Comparison of ENCODE assay signal across 7 cellular contexts in genomic region chr15:34583399-34584320, GRCh38. TPM values are rescaled to one million over a fixed set of nuclear protein-coding genes. Genes with fewer than 3 reads are reported as not detected.
DNase-seq lines count a peak whose midpoint lies in the region; ATAC-seq, FAIRE-seq and TF ChIP-seq lines count a peak whose summit lies in the region.

GOLGA8B (minus strand) TSS chr15:34583651; CDS start chr15:34535912, 47,739 bp downstream.

- H4K20me1 ChIP-seq in keratinocyte (ENCODE audit: control insufficient read depth, extremely low read depth, insufficient read depth, low read length), result no peaks in the 10 kb centered on the region

- H3K9ac ChIP-seq in keratinocyte (ENCODE audit: control insufficient read depth, extremely low read depth, insufficient read depth, low read length), result peak within 1 kb of the TSS; percentile 79

- no peaks in the 10 kb centered on the region for H3K4me1 ChIP-seq in keratinocyte (ENCODE audit: control insufficient read depth, extremely low read depth, insufficient read depth, low read length)

- no peak for TF ChIP-seq CTCF in WTC11 (IDR thresholded peaks at IDR 0.05)
- no peak for TF ChIP-seq CTCF in keratinocyte (optimal IDR thresholded peaks at IDR 0.05 in 1 of 3, IDR thresholded peaks at IDR 0.05 in 1 of 3, conservative IDR thresholded peaks at IDR 0.05 in 1 of 3; ENCODE audit: extremely low read depth in 1 of 3, insufficient read depth in 2 of 3, low read length in 3 of 3)

- peaks cover 39% of the 10 kb centered on the region for H3K79me2 ChIP-seq in keratinocyte (ENCODE audit: control insufficient read depth, insufficient read depth, low read length)

- H3K36me3 ChIP-seq in keratinocyte (ENCODE audit: control insufficient read depth in 2 of 2, extremely low read depth in 1 of 2, insufficient read depth in 2 of 2, low read length in 2 of 2), result no peaks in the 10 kb centered on the region

- no peaks in the 10 kb centered on the region for H3K9me3 ChIP-seq in keratinocyte (ENCODE audit: control insufficient read depth, low read depth, low read length)

- H3K4me3 ChIP-seq in keratinocyte (ENCODE audit: control insufficient read depth in 2 of 3, extremely low read depth in 1 of 3, insufficient read depth in 2 of 3, low read depth in 1 of 3, low read length in 3 of 3), result peak within 1 kb of the TSS; percentile 74 to 87 (median 81)

- no peaks in the 10 kb centered on the region for H3K9me3 Mint-ChIP-seq in WTC11

- peak within 1 kb of the TSS; percentile 78 for H3K4me3 Mint-ChIP-seq in WTC11

- H3K36me3 Mint-ChIP-seq in WTC11, result no peaks in the 10 kb centered on the region

- H3K27me3 ChIP-seq in keratinocyte (ENCODE audit: control insufficient read depth, extremely low read depth, insufficient read depth, low read length), result no peaks in the 10 kb centered on the region

- peak within 1 kb of the TSS; percentile 94 for H3K4me2 ChIP-seq in keratinocyte (ENCODE audit: control insufficient read depth, extremely low read depth, insufficient read depth, low read depth, low read length)

- POLR2A ChIA-PET in WTC11 (lab: Charles Lee), result interaction anchor here (1.5 kb wide), 1 partner anchor 217 kb away, joined by 4 read pairs; the partner anchor contains the start of gene LPCAT4

- H3K27me3 Mint-ChIP-seq in WTC11 (ENCODE audit: low read depth), result peaks cover 19% of the 10 kb centered on the region

- ATAC-seq in HG02852 (IDR thresholded peaks at IDR 0.05; ENCODE audit: unreplicated experiment) (peak; percentile 70), WTC11 (peak; percentile 65)

- peaks cover 35% of the 10 kb centered on the region for H3K4me1 Mint-ChIP-seq in WTC11

- H3K27ac Mint-ChIP-seq in WTC11, result no peak within 1 kb of the TSS

- peak within 1 kb of the TSS; percentile 83 for H2AFZ ChIP-seq in keratinocyte (ENCODE audit: control insufficient read depth, low read length)

- dilution Hi-C loops in keratinocyte (cut with MboI; ENCODE audit: extremely low pct_ligation_motif_present, low sequenced_read_pairs), result no loop called here

- DNase-seq in GM18507 (ENCODE audit: extremely low spot score, insufficient read length, low read depth) (peak; percentile 76), NCI-H2081 treated with DMSO at 0.1 percent for 48 hours (lab: John Stamatoyannopoulos, UW) (peak; percentile 5), WTC11 (ENCODE audit: low spot score) (peak; percentile 75), caudate nucleus (lab: John Stamatoyannopoulos, UW) (peak in 52 of 61 donors; percentile 10 to 79 (median 48)), keratinocyte (ENCODE audit: low read depth, low spot score) (peak; percentile 35)
- peak; percentile 85 for DNase-seq in stimulated activated CD4-positive, alpha-beta T cell treated with anti-CD3 and anti-CD28 coated beads, Interleukin-15, amount 100 ng/mL, for 24 hours

- H3K27ac ChIP-seq in caudate nucleus (ENCODE audit: low read depth, low read length) (no peak within 1 kb of the TSS), keratinocyte (ENCODE audit: control insufficient read depth, insufficient read depth, low read length) (peak within 1 kb of the TSS; percentile 43)

- CTCF ChIA-PET in WTC11 (lab: Charles Lee), result interaction anchor here (0.6 to 2.1 kb wide), 5 partner anchors 217 to 474 kb away, joined by 3 to 13 read pairs (median 4); partner anchors contain the start of genes LPCAT4 and SLC12A6

- no peaks in the 10 kb centered on the region for H3K9me1 ChIP-seq in keratinocyte (ENCODE audit: control insufficient read depth, extremely low read depth, insufficient read depth, low read length)

- peak; percentile 24 for FAIRE-seq in GM18507 (lab: Jason Lieb, UNC)
- no peak for FAIRE-seq in keratinocyte (lab: Jason Lieb, UNC)

TF ChIP-seq in WTC11, 78 proteins besides CTCF, POLR2A, EP300 and RAD21 (continues in another document):
- no peak for TF ChIP-seq CDX4 (CRISPR knock-in tag; IDR thresholded peaks at IDR 0.05; ENCODE audit: borderline replicate concordance)
- TF ChIP-seq GTF2I (CRISPR knock-in tag; conservative IDR thresholded peaks at IDR 0.05), result no peak
- no peak for TF ChIP-seq TEAD4 (CRISPR knock-in tag; IDR thresholded peaks at IDR 0.05)
- no peak for TF ChIP-seq PREB (CRISPR knock-in tag; IDR thresholded peaks at IDR 0.05; ENCODE audit: borderline replicate concordance)
- no peak for TF ChIP-seq CBFB (CRISPR knock-in tag; IDR thresholded peaks at IDR 0.05; ENCODE audit: low read depth)
- no peak for TF ChIP-seq ATF3 (CRISPR knock-in tag; conservative IDR thresholded peaks at IDR 0.05)
- TF ChIP-seq STAT6 (CRISPR knock-in tag; conservative IDR thresholded peaks at IDR 0.05; ENCODE audit: low read depth), result no peak
- no peak for TF ChIP-seq ZNF317 (CRISPR knock-in tag; IDR thresholded peaks at IDR 0.05; ENCODE audit: borderline replicate concordance, low read depth)
- no peak for TF ChIP-seq TP53 (CRISPR knock-in tag; IDR thresholded peaks at IDR 0.05)
- TF ChIP-seq SOX15 (CRISPR knock-in tag; IDR thresholded peaks at IDR 0.05), result no peak
- TF ChIP-seq RORB (CRISPR knock-in tag; IDR thresholded peaks at IDR 0.05), result no peak
- no peak for TF ChIP-seq ZNF121 (CRISPR knock-in tag; IDR thresholded peaks at IDR 0.05)

RNA-seq across cellular contexts. Expression of gene GOLGA8B, which starts in this region (rescaled TPM):
- 29.0 to 40.1 TPM (median 38.3 TPM) in 3 replicates for total RNA-seq in WTC11 (2021)
- 33.8 to 49.5 TPM (median 44.6 TPM) in 3 replicates for polyA plus RNA-seq in keratinocyte
- 86.3 TPM for polyA plus RNA-seq in keratinocyte (2011; ENCODE audit: low read depth)
- 2.0 and 3.8 TPM in 2 replicates for polyA plus RNA-seq in keratinocyte (2011; cell fraction: cytosol; rRNA removed)
- 379 and 453 TPM in 2 replicates for polyA plus RNA-seq in keratinocyte (2011; cell fraction: nucleus; rRNA removed)
- polyA plus RNA-seq in keratinocyte (2012; ENCODE audit: low replicate concordance), result 15.6 and 32.3 TPM in 2 replicates
- polyA minus RNA-seq in keratinocyte, result 11.2 to 21.5 TPM (median 16.8 TPM) in 3 replicates
- 4.4 TPM for polyA minus RNA-seq in keratinocyte (2011; cell fraction: cytosol; rRNA and poly(A)+ RNA removed)
- 40.6 and 53.4 TPM in 2 replicates for polyA minus RNA-seq in keratinocyte (2011; cell fraction: nucleus; rRNA and poly(A)+ RNA removed)

Comparison
In these comparisons a context has a peak if more than half of its experiments do, and no peak if none do; other contexts are left out.
1. DNase-seq: peak in every context shown above with its lines; median percentile 85 in stimulated activated CD4-positive, alpha-beta T cell treated with anti-CD3 and anti-CD28 coated beads, Interleukin-15, amount 100 ng/mL, for 24 hours; 76 in GM18507; 75 in WTC11; 48 in caudate nucleus; 35 in keratinocyte; 5 in NCI-H2081 treated with DMSO at 0.1 percent for 48 hours.